ENCODE assay signal across 1 cellular context in the genomic region with DNA sequence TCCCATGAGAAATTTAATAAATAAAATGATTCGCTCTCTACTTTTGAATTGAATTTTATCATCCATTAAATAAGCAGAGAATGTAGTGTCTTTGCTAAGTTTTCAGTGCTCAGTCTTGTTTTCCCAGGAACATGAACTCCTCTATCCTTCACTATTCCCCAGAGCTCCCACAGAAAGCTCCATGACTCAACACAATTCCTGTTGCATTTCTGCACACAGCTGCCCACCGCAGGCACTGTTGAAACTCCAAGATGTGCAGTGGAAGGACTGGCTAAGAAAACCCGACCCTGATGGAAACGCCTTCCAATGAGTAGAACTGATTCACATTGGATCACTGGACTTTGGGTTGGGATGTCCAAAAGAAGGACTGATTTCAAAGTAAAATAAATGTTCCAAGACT.
TF ChIP-seq lines count a peak whose summit lies in the region.

No MANE protein-coding gene starts in this region.

TF ChIP-seq in SK-N-SH treated with all-trans-retinoic acid at 6 μM for 48 hours, 23 proteins besides CTCF, POLR2A, EP300 and RAD21 (continued from another document):
- TF ChIP-seq, protein P1, sequence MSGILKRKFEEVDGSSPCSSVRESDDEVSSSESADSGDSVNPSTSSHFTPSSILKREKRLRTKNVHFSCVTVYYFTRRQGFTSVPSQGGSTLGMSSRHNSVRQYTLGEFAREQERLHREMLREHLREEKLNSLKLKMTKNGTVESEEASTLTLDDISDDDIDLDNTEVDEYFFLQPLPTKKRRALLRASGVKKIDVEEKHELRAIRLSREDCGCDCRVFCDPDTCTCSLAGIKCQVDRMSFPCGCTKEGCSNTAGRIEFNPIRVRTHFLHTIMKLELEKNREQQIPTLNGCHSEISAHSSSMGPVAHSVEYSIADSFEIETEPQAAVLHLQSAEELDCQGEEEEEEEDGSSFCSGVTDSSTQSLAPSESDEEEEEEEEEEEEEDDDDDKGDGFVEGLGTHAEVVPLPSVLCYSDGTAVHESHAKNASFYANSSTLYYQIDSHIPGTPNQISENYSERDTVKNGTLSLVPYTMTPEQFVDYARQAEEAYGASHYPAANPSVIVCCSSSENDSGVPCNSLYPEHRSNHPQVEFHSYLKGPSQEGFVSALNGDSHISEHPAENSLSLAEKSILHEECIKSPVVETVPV (CRISPR knock-in tag; IDR thresholded peaks at IDR 0.05), result no peak
- no peak for TF ChIP-seq ZC3H10 (CRISPR knock-in tag; IDR thresholded peaks at IDR 0.05)
